Comparison of ENCODE assay signal across 21 cellular contexts in the genomic region with DNA sequence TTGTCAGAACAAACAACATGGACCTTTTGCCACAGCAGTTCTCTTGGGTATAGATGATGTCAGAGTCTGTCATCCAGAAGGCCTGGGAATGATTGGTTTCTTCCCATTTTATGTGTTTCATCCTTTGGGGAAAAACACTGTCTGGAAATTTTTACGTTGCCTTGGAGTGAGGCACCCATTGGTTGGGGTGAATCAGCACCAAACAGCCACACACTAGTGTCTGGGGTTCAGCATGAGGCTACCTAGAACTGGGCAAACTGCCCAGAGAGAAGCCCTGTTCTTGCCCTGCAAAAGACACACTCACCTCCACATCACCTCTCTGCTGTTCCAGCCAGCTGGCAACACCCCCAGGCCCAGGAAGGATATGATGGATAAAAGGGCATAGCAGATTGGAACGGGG.
A peak's percentile ranks its signal among the peaks of the same experiment; 100 is the strongest.
DNase-seq lines count a peak whose midpoint lies in the region; ATAC-seq, FAIRE-seq and TF ChIP-seq lines count a peak whose summit lies in the region.
"Had no signal": no experiment of that assay in that cellular context is flagged by ENCODE, and none has a peak within 500 bp of the region (broad histone marks: within the 10 kb centered on the region; RNA-seq: fewer than 3 reads in every experiment).

No MANE protein-coding gene starts in this region.

- H3K9ac ChIP-seq in GM23248: no peak overlapping the region
- no peak overlapping the region for H3K9ac ChIP-seq in endothelial cell of umbilical vein (replicated peaks; ENCODE audit: extremely low read depth, insufficient read depth, low read length)
- peak overlapping the region; percentile 25 for H3K9ac ChIP-seq in mesenchymal stem cell (ENCODE audit: low read length)

- TF ChIP-seq POLR2A in endothelial cell of umbilical vein (IDR thresholded peaks at IDR 0.05; ENCODE audit: low read depth, low read length) (no peak), suprapubic skin (IDR thresholded peaks at IDR 0.05) (no peak)

- DNase-seq in GM23248 (peak; percentile 86), RCC 7860 (ENCODE audit: low spot score) (peak; percentile 7), endothelial cell of umbilical vein (ENCODE audit: low read depth, low spot score) (peak; percentile 23), mesenchymal stem cell (peak; percentile 47), suprapubic skin (ENCODE audit: low spot score in 2 of 2) (no peak)
- DNase-seq: activated CD4-positive, alpha-beta T cell treated with anti-CD3 and anti-CD28 coated beads, Interleukin-2, amount 10 ng/mL, durations not matched to agents 24 days and 14 days; activated T-cell treated with anti-CD3 and anti-CD28 coated beads, Interleukin-2, amount 50 U/mL, for 1 hour; H9; NCI-H1092 treated with DMSO at 0.1 percent for 48 hours; occipital lobe; SIG-M5; T-helper 9 cell had no signal

- H2BK15ac ChIP-seq in mesenchymal stem cell (ENCODE audit: low read depth, poor library complexity, severe bottlenecking): no peak overlapping the region

- ATAC-seq in GM19455 (IDR thresholded peaks at IDR 0.05; ENCODE audit: unreplicated experiment) (no peak), HG03439 (IDR thresholded peaks at IDR 0.05; ENCODE audit: unreplicated experiment) (no peak), HG02798 (IDR thresholded peaks at IDR 0.05; ENCODE audit: poor library complexity, unreplicated experiment) (no peak)
- ATAC-seq: activated naive CD4-positive, alpha-beta T cell treated with anti-CD3 and anti-CD28 coated beads, Interleukin-2, amount 50 U/mL, for 72 hours; GM12878; right lobe of liver had no signal

- in situ Hi-C loops in GM23248 (cut with MboI): no loop called here

- intact Hi-C loops in endothelial cell of umbilical vein (cut with micrococcal nuclease): no loop called here

- no peaks in the 10 kb centered on the region for H3K9me2 ChIP-seq in GM23248 (ENCODE audit: insufficient read depth)

- dilution Hi-C loops in endothelial cell of umbilical vein (cut with MboI; ENCODE audit: extremely low pct_ligation_motif_present, low sequenced_read_pairs): no loop called here

- H2BK120ac ChIP-seq in mesenchymal stem cell (ENCODE audit: low read depth, low read length): no peak overlapping the region

- H3K27me3 ChIP-seq in GM23248 (replicated peaks; ENCODE audit: insufficient read depth): 0 out of 2 replicates have a peak, but pooled peaks cover 4% of the 10 kb centered on the region
- peaks cover 0 to 3% of the 10 kb centered on the region in 2 experiments for H3K27me3 ChIP-seq in endothelial cell of umbilical vein (ENCODE audit: control insufficient read depth in 2 of 2, insufficient read depth in 2 of 2, low read length in 2 of 2)
- H3K27me3 ChIP-seq in mesenchymal stem cell (ENCODE audit: control insufficient read depth in 1 of 2, insufficient read depth in 1 of 2, low read length in 2 of 2): peaks cover 10 to 83% of the 10 kb centered on the region in 2 experiments
- no peaks in the 10 kb centered on the region for H3K27me3 ChIP-seq in suprapubic skin
- H3K27me3 ChIP-seq: right lobe of liver, tibial nerve had no signal

- POLR2A ChIA-PET in endothelial cell of umbilical vein (lab: Charles Lee): no interaction called here

- H2AFZ ChIP-seq in GM23248 (no peak overlapping the region), endothelial cell of umbilical vein (ENCODE audit: low read depth, low read length) (no peak overlapping the region), mesenchymal stem cell (ENCODE audit: low read depth, low read length) (no peak overlapping the region)

- TF ChIP-seq EP300 in suprapubic skin (IDR thresholded peaks at IDR 0.05): no peak

- peaks cover 25% of the 10 kb centered on the region for H3K4me1 ChIP-seq in GM23248 (ENCODE audit: insufficient read depth)
- H3K4me1 ChIP-seq in endothelial cell of umbilical vein (ENCODE audit: control insufficient read depth, extremely low read depth, insufficient read depth, low read length): no peaks in the 10 kb centered on the region
- no peaks in the 10 kb centered on the region for H3K4me1 ChIP-seq in mesenchymal stem cell (ENCODE audit: control insufficient read depth, insufficient read depth, low read depth, low read length)
- no peaks in the 10 kb centered on the region for H3K4me1 ChIP-seq in suprapubic skin
- H3K4me1 ChIP-seq: right lobe of liver, tibial nerve had no signal

- H3K4me3 ChIP-seq in GM23248: no peak overlapping the region
- H3K4me3 ChIP-seq in endothelial cell of umbilical vein (replicated peaks in 1 of 3; ENCODE audit: insufficient read depth in 1 of 3, low read depth in 1 of 3, low read length in 3 of 3): no peak overlapping the region
- no peak overlapping the region for H3K4me3 ChIP-seq in mesenchymal stem cell (ENCODE audit: insufficient read depth in 1 of 2, low read depth in 1 of 2, low read length in 2 of 2)
- H3K4me3 ChIP-seq in suprapubic skin: no peak overlapping the region
- H3K4me3 ChIP-seq: GM12878, right lobe of liver, tibial nerve had no signal

- H3K9me1 ChIP-seq in endothelial cell of umbilical vein (replicated peaks; ENCODE audit: control insufficient read depth, extremely low read depth, insufficient read depth, low read length): no peaks in the 10 kb centered on the region

- no peak overlapping the region for H4K91ac ChIP-seq in mesenchymal stem cell (ENCODE audit: low read length)

- no peak overlapping the region for H3K4ac ChIP-seq in mesenchymal stem cell (ENCODE audit: low read depth in 1 of 2, low read length in 2 of 2)

- no peak overlapping the region for H2BK12ac ChIP-seq in mesenchymal stem cell (ENCODE audit: low read length in 2 of 2)

- TF ChIP-seq CTCF in endothelial cell of umbilical vein (IDR thresholded peaks at IDR 0.05; ENCODE audit: extremely low read depth in 1 of 2, insufficient read depth in 1 of 2, low read depth in 1 of 2, low read length in 2 of 2) (no peak), suprapubic skin (IDR thresholded peaks at IDR 0.05) (no peak)

- FAIRE-seq in RCC 7860 (lab: Jason Lieb, UNC) (no peak), endothelial cell of umbilical vein (lab: Jason Lieb, UNC) (peak; percentile 64)
- FAIRE-seq: GM12878, islet of Langerhans had no signal

- no peak overlapping the region for H3K18ac ChIP-seq in mesenchymal stem cell (ENCODE audit: low read depth in 1 of 2, low read length in 2 of 2)

- H4K8ac ChIP-seq in mesenchymal stem cell (ENCODE audit: low read length): no peak overlapping the region

- H3K14ac ChIP-seq in mesenchymal stem cell (ENCODE audit: low read length in 2 of 2): no peak overlapping the region

- H2BK5ac ChIP-seq in mesenchymal stem cell (ENCODE audit: low read depth, low read length, poor library complexity, severe bottlenecking): no peak overlapping the region

- H4K20me1 ChIP-seq in GM23248 (ENCODE audit: insufficient read depth) (no peaks in the 10 kb centered on the region), endothelial cell of umbilical vein (replicated peaks; ENCODE audit: control insufficient read depth, extremely low read depth, insufficient read depth, low read length) (no peaks in the 10 kb centered on the region)

- WGBS in GM23248 (ENCODE audit: low coverage in 1 of 2, low lambda C conversion rate in 2 of 2, missing lambda C conversion rate in 2 of 2), 2 experiments: 6 to 8% methylated on average over 2 of the region's 2 CpGs
- 69% methylated on average over 2 of the region's 2 CpGs for WGBS in mesenchymal stem cell
- 89% methylated on average over 2 of the region's 2 CpGs for WGBS in suprapubic skin

- H3K79me1 ChIP-seq in mesenchymal stem cell (replicated peaks; ENCODE audit: low read length, poor library complexity, severe bottlenecking): no peaks in the 10 kb centered on the region

- BruUV-seq in endothelial cell of umbilical vein (replicated peaks; lab: Mats Ljungman, UMichigan): no TSS peak

- H3K36me3 ChIP-seq in GM23248 (ENCODE audit: low read depth): no peaks in the 10 kb centered on the region
- H3K36me3 ChIP-seq in endothelial cell of umbilical vein (ENCODE audit: control insufficient read depth in 2 of 2, extremely low read depth in 1 of 2, insufficient read depth in 2 of 2, low read length in 2 of 2): no peaks in the 10 kb centered on the region
- H3K36me3 ChIP-seq in mesenchymal stem cell (ENCODE audit: control insufficient read depth in 1 of 2, insufficient read depth in 2 of 2, low read depth in 1 of 2, low read length in 2 of 2): no peaks in the 10 kb centered on the region
- H3K36me3 ChIP-seq in suprapubic skin: no peaks in the 10 kb centered on the region
- H3K36me3 ChIP-seq: right lobe of liver, tibial nerve had no signal

- peaks cover 15% of the 10 kb centered on the region for H3F3A ChIP-seq in GM23248 (ENCODE audit: insufficient read depth)

- CTCF ChIA-PET in endothelial cell of umbilical vein (lab: Charles Lee): no interaction called here

- H3K79me2 ChIP-seq in GM23248 (ENCODE audit: insufficient read depth) (no peaks in the 10 kb centered on the region), endothelial cell of umbilical vein (ENCODE audit: control insufficient read depth, insufficient read depth, low read length) (no peaks in the 10 kb centered on the region)

- no peak overlapping the region for H2AK5ac ChIP-seq in mesenchymal stem cell (ENCODE audit: low read length, severe bottlenecking)

- H3K27ac ChIP-seq in GM23248: peak overlapping the region; percentile 20; the same call in 1 of the 2 replicates
- no peak overlapping the region for H3K27ac ChIP-seq in endothelial cell of umbilical vein (ENCODE audit: insufficient read depth, low read depth, low read length)
- no peak overlapping the region for H3K27ac ChIP-seq in mesenchymal stem cell (ENCODE audit: low read length, poor library complexity, severe bottlenecking)
- no peak overlapping the region for H3K27ac ChIP-seq in suprapubic skin
- H3K27ac ChIP-seq: C4-2B, right lobe of liver, tibial nerve had no signal

- H3K9me3 ChIP-seq in GM23248 (ENCODE audit: low read depth) (no peaks in the 10 kb centered on the region), endothelial cell of umbilical vein (replicated peaks; ENCODE audit: control insufficient read depth, insufficient read depth, low read length) (no peaks in the 10 kb centered on the region), mesenchymal stem cell (ENCODE audit: control insufficient read depth, low read length) (no peaks in the 10 kb centered on the region), suprapubic skin (no peaks in the 10 kb centered on the region)
- H3K9me3 ChIP-seq: right lobe of liver, tibial nerve had no signal

- H3K23ac ChIP-seq in mesenchymal stem cell (ENCODE audit: low read length in 2 of 2): no peak overlapping the region

- H3K4me2 ChIP-seq in GM23248 (ENCODE audit: unreplicated experiment) (no peak overlapping the region), endothelial cell of umbilical vein (ENCODE audit: insufficient read depth, low read length) (no peak overlapping the region), mesenchymal stem cell (ENCODE audit: low read length, poor library complexity, severe bottlenecking) (no peak overlapping the region)

TF ChIP-seq in endothelial cell of umbilical vein, 7 proteins besides CTCF, POLR2A, EP300 and RAD21 (continues in another document):
- TF ChIP-seq FOS (IDR thresholded peaks at IDR 0.05; ENCODE audit: borderline replicate concordance, insufficient read depth, low read length) (no peak), JUN (IDR thresholded peaks at IDR 0.05; ENCODE audit: borderline replicate concordance, insufficient read depth, insufficient read length, low read depth) (no peak)
- TF ChIP-seq, protein P1, sequence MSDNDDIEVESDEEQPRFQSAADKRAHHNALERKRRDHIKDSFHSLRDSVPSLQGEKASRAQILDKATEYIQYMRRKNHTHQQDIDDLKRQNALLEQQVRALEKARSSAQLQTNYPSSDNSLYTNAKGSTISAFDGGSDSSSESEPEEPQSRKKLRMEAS (IDR thresholded peaks at IDR 0.05; ENCODE audit: insufficient read depth, insufficient read length): no peak

Comparison
In these comparisons a context has a peak if more than half of its experiments do, and no peak if none do; other contexts are left out.
1. DNase-seq: peak in GM23248 (single experiment), RCC 7860 (single experiment), endothelial cell of umbilical vein (single experiment) and mesenchymal stem cell (single experiment); none in suprapubic skin (0 of 2).